ENCODE assay signal across 8 cellular contexts in genomic region chr2:212289301-212289700, GRCh38.
"Had no signal": no experiment of that assay in that cellular context is flagged by ENCODE, and none has a peak within 500 bp of the region (broad histone marks: within the 10 kb centered on the region; RNA-seq: fewer than 3 reads in every experiment).

No MANE protein-coding gene starts in this region.

- H3K27ac ChIP-seq: HL-60 had no signal

- FAIRE-seq: H1, H54, HepG2 had no signal

- H3K4me3 ChIP-seq: GM23338 had no signal

- DNase-seq: H9, HCEC 1CT, KBM-7 had no signal

- H2AFZ ChIP-seq: GM23338 had no signal

- H3K4me2 ChIP-seq: GM23338 had no signal
